8 cellular contexts compared by ENCODE assay signal in the genomic region with DNA sequence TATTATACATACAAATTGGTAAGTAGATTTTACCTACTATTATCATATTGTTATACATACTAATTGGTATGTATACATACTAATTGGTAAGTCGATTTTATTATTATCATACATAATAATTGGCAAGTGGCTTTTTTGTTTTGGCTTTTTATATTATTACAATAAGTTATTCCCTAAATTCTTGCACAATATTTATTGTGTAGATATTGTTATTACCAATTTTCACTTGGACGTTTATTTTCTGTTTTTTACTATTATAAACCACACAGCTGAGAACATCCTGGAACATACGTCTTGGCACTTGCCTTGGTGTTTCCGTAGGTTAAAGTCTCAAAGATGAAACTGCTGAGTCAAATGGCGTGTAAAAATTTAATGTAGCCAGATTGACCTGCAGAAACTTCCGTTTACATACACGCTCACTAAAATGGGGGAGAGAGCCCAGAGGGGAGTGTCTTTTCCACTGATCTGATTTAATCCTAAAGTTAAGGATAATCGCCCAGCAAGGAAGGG. TPM values are rescaled to one million over a fixed set of nuclear protein-coding genes. Genes with fewer than 3 reads are reported as not detected.
DNase-seq lines count a peak whose midpoint lies in the region; ATAC-seq, FAIRE-seq and TF ChIP-seq lines count a peak whose summit lies in the region.

No MANE protein-coding gene starts in this region.

- peak overlapping the region; percentile 89 to 99 (median 91) for H3K4me3 Mint-ChIP-seq in CD4-positive, alpha-beta memory T cell
- H3K4me3 Mint-ChIP-seq in GM23338 = peak overlapping the region; percentile 94

- peaks cover 4% of the 10 kb centered on the region for H3K79me1 ChIP-seq in trophoblast cell (ENCODE audit: low read length)

- H3K14ac ChIP-seq in trophoblast cell (ENCODE audit: low read length) = no peak overlapping the region

- TF ChIP-seq CTCF in GM23338 (conservative IDR thresholded peaks at IDR 0.05; ENCODE audit: low read depth in 2 of 2) (no peak), endothelial cell of umbilical vein (IDR thresholded peaks at IDR 0.05; ENCODE audit: extremely low read depth in 1 of 2, insufficient read depth in 1 of 2, low read depth in 1 of 2, low read length in 2 of 2) (no peak)

- H3K27ac Mint-ChIP-seq in CD4-positive, alpha-beta memory T cell = peak overlapping the region; percentile 95 to 100 (median 97)
- H3K27ac Mint-ChIP-seq in GM23338 = peak overlapping the region; percentile 97

- POLR2A ChIA-PET in CD4-positive, alpha-beta memory T cell (lab: Charles Lee; ENCODE audit: partially characterized antibody) = interaction anchor here (0.6 to 8.3 kb wide), 14 partner anchors 10 to 1318 kb away, joined by 3 to 169 read pairs (median 6); a partner anchor contains a TSS
- POLR2A ChIA-PET in endothelial cell of umbilical vein (lab: Charles Lee) = interaction anchor here (1.1 kb wide), 1 partner anchor 21 kb away, joined by 3 read pairs; no protein-coding TSS in a partner anchor

- H3K4ac ChIP-seq in trophoblast cell (ENCODE audit: low read depth, low read length) = no peak overlapping the region

- H3K27me3 ChIP-seq in CD4-positive, alpha-beta memory T cell (ENCODE audit: insufficient read depth, low read length) = no peaks in the 10 kb centered on the region
- H3K27me3 ChIP-seq in GM23338 (ENCODE audit: insufficient read depth) (no peaks in the 10 kb centered on the region), endothelial cell of umbilical vein (ENCODE audit: control insufficient read depth in 2 of 2, insufficient read depth in 2 of 2, low read length in 2 of 2) (no peaks in the 10 kb centered on the region), trophoblast cell (ENCODE audit: insufficient read depth, low read length) (no peaks in the 10 kb centered on the region)

- H2BK120ac ChIP-seq in trophoblast cell (ENCODE audit: insufficient read depth, low read length, poor library complexity) = peak overlapping the region; percentile 17

- DNase-seq in CD4-positive, alpha-beta memory T cell = no peak
- no peak for DNase-seq in GM23338 (ENCODE audit: low spot score)
- DNase-seq in RCC 7860 (ENCODE audit: low spot score) = no peak
- DNase-seq in endothelial cell of umbilical vein (ENCODE audit: low read depth, low spot score) = no peak
- no peak for DNase-seq in trophoblast cell

- no peak for TF ChIP-seq POLR2A in endothelial cell of umbilical vein (IDR thresholded peaks at IDR 0.05; ENCODE audit: low read depth, low read length)
- no peak for TF ChIP-seq POLR2A in GM18505 (IDR thresholded peaks at IDR 0.05; ENCODE audit: borderline replicate concordance, extremely low read depth, insufficient read depth, insufficient read length)

- no peak overlapping the region for H3K23ac ChIP-seq in trophoblast cell (ENCODE audit: low read length)

- no peaks in the 10 kb centered on the region for H3K9me2 ChIP-seq in GM23338 (ENCODE audit: insufficient read depth)

- peak overlapping the region; percentile 76 for H4K8ac ChIP-seq in trophoblast cell (ENCODE audit: low read depth, low read length)

- H2AFZ ChIP-seq in GM23338 (peak overlapping the region; percentile 98), endothelial cell of umbilical vein (ENCODE audit: low read depth, low read length) (peak overlapping the region; percentile 78), trophoblast cell (ENCODE audit: insufficient read depth, low read length, poor library complexity) (peak overlapping the region; percentile 91)

- H4K20me1 ChIP-seq in GM23338 (replicated peaks; ENCODE audit: insufficient read depth) = no peaks in the 10 kb centered on the region
- no peaks in the 10 kb centered on the region for H4K20me1 ChIP-seq in endothelial cell of umbilical vein (replicated peaks; ENCODE audit: control insufficient read depth, extremely low read depth, insufficient read depth, low read length)

- H3K4me1 Mint-ChIP-seq in CD4-positive, alpha-beta memory T cell = peaks cover 10 to 45% (median 20%) of the 10 kb centered on the region in 4 donors
- peaks cover 12% of the 10 kb centered on the region; the same call in 2 of the 3 replicates for H3K4me1 Mint-ChIP-seq in GM23338

- CTCF ChIA-PET in CD4-positive, alpha-beta memory T cell (lab: Charles Lee; ENCODE audit: partially characterized antibody) = interaction anchor here (0.9 to 5.5 kb wide), 9 partner anchors 9 to 299 kb away, joined by 3 to 120 read pairs (median 15); a partner anchor contains a TSS
- CTCF ChIA-PET in endothelial cell of umbilical vein (lab: Charles Lee) = interaction anchor here (1.0 to 15.9 kb wide), 14 partner anchors 9 to 247 kb away, joined by 3 to 212 read pairs (median 6); a partner anchor contains a TSS

- H3K4me1 ChIP-seq in CD4-positive, alpha-beta memory T cell (ENCODE audit: insufficient read depth, low read length) = peaks cover 15% of the 10 kb centered on the region
- H3K4me1 ChIP-seq in GM23338 (ENCODE audit: insufficient read depth) = peaks cover 9% of the 10 kb centered on the region; the same call in 1 of the 2 replicates
- peaks cover 8% of the 10 kb centered on the region for H3K4me1 ChIP-seq in endothelial cell of umbilical vein (ENCODE audit: control insufficient read depth, extremely low read depth, insufficient read depth, low read length)
- H3K4me1 ChIP-seq in trophoblast cell (ENCODE audit: control insufficient read depth in 1 of 2, insufficient read depth in 2 of 2, low read length in 2 of 2) = peaks cover 2 to 3% of the 10 kb centered on the region in 2 experiments

- peak overlapping the region; percentile 48 to 65 for H3K4me3 ChIP-seq in CD4-positive, alpha-beta memory T cell (ENCODE audit: low read length in 2 of 2)
- H3K4me3 ChIP-seq in GM23338 (peak overlapping the region; percentile 94), endothelial cell of umbilical vein (replicated peaks in 1 of 3; ENCODE audit: insufficient read depth in 1 of 3, low read depth in 1 of 3, low read length in 3 of 3) (peak overlapping the region; percentile 51 to 67 (median 62)), trophoblast cell (ENCODE audit: low read depth, low read length) (peak overlapping the region; percentile 90)

- H2BK5ac ChIP-seq in trophoblast cell (ENCODE audit: low read depth, low read length, poor library complexity) = no peak overlapping the region

- no peaks in the 10 kb centered on the region for H3K9me1 ChIP-seq in endothelial cell of umbilical vein (replicated peaks; ENCODE audit: control insufficient read depth, extremely low read depth, insufficient read depth, low read length)

- H3K9ac ChIP-seq in endothelial cell of umbilical vein (replicated peaks; ENCODE audit: extremely low read depth, insufficient read depth, low read length) = peak overlapping the region; percentile 81
- no peak overlapping the region for H3K9ac ChIP-seq in trophoblast cell (ENCODE audit: low read length)

- peaks cover 0 to 14% of the 10 kb centered on the region in 2 donors for H3K36me3 Mint-ChIP-seq in CD4-positive, alpha-beta memory T cell
- peaks cover 5% of the 10 kb centered on the region; the same call in 2 of the 3 replicates for H3K36me3 Mint-ChIP-seq in GM23338 (ENCODE audit: low read depth)

- intact Hi-C loops in CD4-positive, alpha-beta memory T cell (cut with micrococcal nuclease) = loop anchor here (5.0 kb wide), 2 partner anchors 299 to 1144 kb away; a partner anchor contains a TSS
- intact Hi-C loops in endothelial cell of umbilical vein (cut with micrococcal nuclease) = no loop called here

- H4K91ac ChIP-seq in trophoblast cell (ENCODE audit: low read depth, low read length) = no peak overlapping the region

- H3K18ac ChIP-seq in trophoblast cell (ENCODE audit: low read length) = no peak overlapping the region

- H3K27me3 Mint-ChIP-seq in CD4-positive, alpha-beta memory T cell = peaks cover 0 to 6% of the 10 kb centered on the region in 2 donors
- peaks cover 29% of the 10 kb centered on the region for H3K27me3 Mint-ChIP-seq in GM23338 (ENCODE audit: insufficient read depth, low read depth, poor library complexity)

- BruUV-seq in endothelial cell of umbilical vein (replicated peaks; lab: Mats Ljungman, UMichigan) = no TSS peak

- H4K12ac ChIP-seq in trophoblast cell (ENCODE audit: low read depth, low read length) = no peak overlapping the region

- no peaks in the 10 kb centered on the region for H3K36me3 ChIP-seq in CD4-positive, alpha-beta memory T cell (ENCODE audit: insufficient read depth, low read length)
- H3K36me3 ChIP-seq in GM23338 (ENCODE audit: insufficient read depth) = no peaks in the 10 kb centered on the region
- H3K36me3 ChIP-seq in endothelial cell of umbilical vein (ENCODE audit: control insufficient read depth in 2 of 2, extremely low read depth in 1 of 2, insufficient read depth in 2 of 2, low read length in 2 of 2) = no peaks in the 10 kb centered on the region
- H3K36me3 ChIP-seq in trophoblast cell (ENCODE audit: control insufficient read depth in 1 of 2, insufficient read depth in 2 of 2, low read length in 2 of 2) = no peaks in the 10 kb centered on the region

- peak overlapping the region; percentile 86 for H3K27ac ChIP-seq in CD4-positive, alpha-beta memory T cell (ENCODE audit: low read depth, low read length)
- H3K27ac ChIP-seq in GM23338 (ENCODE audit: low read depth) (peak overlapping the region; percentile 91), endothelial cell of umbilical vein (ENCODE audit: insufficient read depth, low read depth, low read length) (peak overlapping the region; percentile 62), trophoblast cell (ENCODE audit: low read depth, low read length) (no peak overlapping the region)

- no peak overlapping the region for H2AK5ac ChIP-seq in trophoblast cell (ENCODE audit: low read length)

- peak; percentile 20 for FAIRE-seq in RCC 7860 (lab: Jason Lieb, UNC)
- no peak for FAIRE-seq in endothelial cell of umbilical vein (lab: Jason Lieb, UNC)

- dilution Hi-C loops in endothelial cell of umbilical vein (cut with MboI; ENCODE audit: extremely low pct_ligation_motif_present, low sequenced_read_pairs) = no loop called here

- H3K9me3 Mint-ChIP-seq in CD4-positive, alpha-beta memory T cell = peaks cover 0 to 13% (median 0%) of the 10 kb centered on the region in 8 donors
- H3K9me3 Mint-ChIP-seq in GM23338 = peaks cover 11% of the 10 kb centered on the region

- H3K4me2 ChIP-seq in GM23338 (peak overlapping the region; percentile 88), endothelial cell of umbilical vein (ENCODE audit: insufficient read depth, low read length) (peak overlapping the region; percentile 65), trophoblast cell (ENCODE audit: low read length) (peak overlapping the region; percentile 72)

- no CpG with 5 or more reads among the region's 8 CpGs for WGBS in trophoblast cell (ENCODE audit: extremely low coverage, insufficient coverage, insufficient read length)

- H3K9me3 ChIP-seq in CD4-positive, alpha-beta memory T cell (ENCODE audit: control insufficient read depth in 1 of 2, low read length in 2 of 2) = no peaks in the 10 kb centered on the region
- H3K9me3 ChIP-seq in endothelial cell of umbilical vein (replicated peaks; ENCODE audit: control insufficient read depth, insufficient read depth, low read length) (no peaks in the 10 kb centered on the region), trophoblast cell (ENCODE audit: insufficient read depth, low read depth, low read length) (no peaks in the 10 kb centered on the region)

- H3K79me2 ChIP-seq in GM23338 (replicated peaks; ENCODE audit: insufficient read depth) (no peaks in the 10 kb centered on the region), endothelial cell of umbilical vein (ENCODE audit: control insufficient read depth, insufficient read depth, low read length) (no peaks in the 10 kb centered on the region), trophoblast cell (ENCODE audit: control insufficient read depth, insufficient read depth, low read length, poor library complexity) (peaks cover 2% of the 10 kb centered on the region)

- ATAC-seq in GM23338 (no peak), HG03045 (IDR thresholded peaks at IDR 0.05; ENCODE audit: unreplicated experiment) (no peak), GM21786 (IDR thresholded peaks at IDR 0.05; ENCODE audit: unreplicated experiment) (no peak), GM18505 (IDR thresholded peaks at IDR 0.05; ENCODE audit: unreplicated experiment) (no peak)

- H2BK12ac ChIP-seq in trophoblast cell (ENCODE audit: low read length) = no peak overlapping the region

- peaks cover 5% of the 10 kb centered on the region; the same call in 1 of the 2 replicates for H3F3A ChIP-seq in GM23338 (replicated peaks; ENCODE audit: low read depth)

RNA-seq across cellular contexts. Expression of a gene that starts 18.9 kb away (rescaled TPM):
- total RNA-seq in CD4-positive, alpha-beta memory T cell = 1 to 10 TPM; 2.9 to 3.3 TPM
- polyA plus RNA-seq in CD4-positive, alpha-beta memory T cell = 1 to 10 TPM; 6.9 to 8.2 TPM
- 0.42 TPM in 1 of 2 replicates, not detected in the other for total RNA-seq in GM23338 (2014; rRNA removed; shearing (Covaris generic))
- 0.56 and 1.5 TPM in 2 replicates for polyA plus RNA-seq in GM23338 (2016; fragmentation: Nextera tagmentation; extraction: Ambion mirVana)
- total RNA-seq in endothelial cell of umbilical vein = 3.7 and 3.8 TPM in 2 replicates
- polyA plus RNA-seq in endothelial cell of umbilical vein = 2.1 and 2.8 TPM in 2 replicates
- polyA plus RNA-seq in endothelial cell of umbilical vein (2011; cell fraction: cytosol; rRNA removed) = 5.1 and 5.6 TPM in 2 replicates
- polyA plus RNA-seq in endothelial cell of umbilical vein (2011; cell fraction: nucleus; rRNA removed) = 2.5 and 3.4 TPM in 2 replicates
- 5.7 and 9.7 TPM in 2 replicates for polyA plus RNA-seq in endothelial cell of umbilical vein (2012)
- polyA minus RNA-seq in endothelial cell of umbilical vein = 2.3 and 3.9 TPM in 2 replicates
- not detected for polyA minus RNA-seq in endothelial cell of umbilical vein (2011; cell fraction: cytosol; rRNA and poly(A)+ RNA removed)
- polyA minus RNA-seq in endothelial cell of umbilical vein (2011; cell fraction: nucleus; rRNA and poly(A)+ RNA removed) = 1.5 TPM in 1 of 2 replicates, not detected in the other
- polyA plus RNA-seq in trophoblast cell (2013) = 0.23 and 0.24 TPM in 2 replicates

RNA-seq across cellular contexts. Expression of a gene that starts 19.0 kb away (rescaled TPM):
- 10 to 100 TPM in 1 of 2 experiments, 1 to 10 TPM in 1; 9.5 to 11.5 TPM for total RNA-seq in CD4-positive, alpha-beta memory T cell
- polyA plus RNA-seq in CD4-positive, alpha-beta memory T cell = 10 to 100 TPM; 14.3 to 24.5 TPM
- total RNA-seq in GM23338 (2014; rRNA removed; shearing (Covaris generic)) = 1.2 and 3.0 TPM in 2 replicates
- polyA plus RNA-seq in GM23338 (2016; fragmentation: Nextera tagmentation; extraction: Ambion mirVana) (1.8 and 2.4 TPM in 2 replicates), endothelial cell of umbilical vein (35.0 and 35.5 TPM in 2 replicates)
- 35.2 and 35.7 TPM in 2 replicates for total RNA-seq in endothelial cell of umbilical vein
- 29.6 and 31.8 TPM in 2 replicates for polyA plus RNA-seq in endothelial cell of umbilical vein (2011; cell fraction: cytosol; rRNA removed)
- polyA plus RNA-seq in endothelial cell of umbilical vein (2011; cell fraction: nucleus; rRNA removed) = 19.4 and 20.7 TPM in 2 replicates
- 30.9 and 37.1 TPM in 2 replicates for polyA plus RNA-seq in endothelial cell of umbilical vein (2012)
- 17.2 and 21.9 TPM in 2 replicates for polyA minus RNA-seq in endothelial cell of umbilical vein
- polyA minus RNA-seq in endothelial cell of umbilical vein (2011; cell fraction: cytosol; rRNA and poly(A)+ RNA removed) = not detected
- polyA minus RNA-seq in endothelial cell of umbilical vein (2011; cell fraction: nucleus; rRNA and poly(A)+ RNA removed) = 14.9 and 22.8 TPM in 2 replicates
- 0.15 and 0.21 TPM in 2 replicates for polyA plus RNA-seq in trophoblast cell (2013)

RNA-seq across cellular contexts. Expression of a gene that starts 39.1 kb away (rescaled TPM):
- not detected for total RNA-seq in CD4-positive, alpha-beta memory T cell
- under 1 TPM; 0.10 to 0.29 TPM for polyA plus RNA-seq in CD4-positive, alpha-beta memory T cell
- total RNA-seq in GM23338 (2014; rRNA removed; shearing (Covaris generic)) = 2.2 and 2.4 TPM in 2 replicates
- 0.38 and 0.71 TPM in 2 replicates for polyA plus RNA-seq in GM23338 (2016; fragmentation: Nextera tagmentation; extraction: Ambion mirVana)
- total RNA-seq in endothelial cell of umbilical vein = 0.18 TPM in 1 of 2 replicates, not detected in the other
- 0.19 and 0.23 TPM in 2 replicates for polyA plus RNA-seq in endothelial cell of umbilical vein
- polyA plus RNA-seq in endothelial cell of umbilical vein (2011; cell fraction: cytosol; rRNA removed) = 0.10 and 0.13 TPM in 2 replicates
- 0.14 TPM in 1 of 2 replicates, not detected in the other for polyA plus RNA-seq in endothelial cell of umbilical vein (2011; cell fraction: nucleus; rRNA removed)
- polyA plus RNA-seq in endothelial cell of umbilical vein (2012) = 0.40 TPM in 2 replicates
- polyA minus RNA-seq in endothelial cell of umbilical vein = not detected in 2 replicates
- polyA minus RNA-seq in endothelial cell of umbilical vein (2011; cell fraction: cytosol; rRNA and poly(A)+ RNA removed) = not detected
- polyA minus RNA-seq in endothelial cell of umbilical vein (2011; cell fraction: nucleus; rRNA and poly(A)+ RNA removed) = 0.34 TPM in 1 of 2 replicates, not detected in the other
- 86.2 and 88.4 TPM in 2 replicates for polyA plus RNA-seq in trophoblast cell (2013)

RNA-seq across cellular contexts. Expression of a gene that starts 58.9 kb away (rescaled TPM):
- total RNA-seq in CD4-positive, alpha-beta memory T cell = under 1 TPM; 0.06 TPM
- polyA plus RNA-seq in CD4-positive, alpha-beta memory T cell = not detected
- total RNA-seq in GM23338 (2014; rRNA removed; shearing (Covaris generic)) = not detected in 2 replicates
- not detected in 2 replicates for polyA plus RNA-seq in GM23338 (2016; fragmentation: Nextera tagmentation; extraction: Ambion mirVana)
- total RNA-seq in endothelial cell of umbilical vein = 0.11 and 0.14 TPM in 2 replicates
- not detected in 2 replicates for polyA plus RNA-seq in endothelial cell of umbilical vein
- not detected in 2 replicates for polyA plus RNA-seq in endothelial cell of umbilical vein (2011; cell fraction: cytosol; rRNA removed)
- not detected in 2 replicates for polyA plus RNA-seq in endothelial cell of umbilical vein (2011; cell fraction: nucleus; rRNA removed)
- polyA plus RNA-seq in endothelial cell of umbilical vein (2012) = 0.03 TPM in 1 of 2 replicates, not detected in the other
- polyA minus RNA-seq in endothelial cell of umbilical vein = not detected in 2 replicates
- not detected for polyA minus RNA-seq in endothelial cell of umbilical vein (2011; cell fraction: cytosol; rRNA and poly(A)+ RNA removed)
- 0.10 and 0.24 TPM in 2 replicates for polyA minus RNA-seq in endothelial cell of umbilical vein (2011; cell fraction: nucleus; rRNA and poly(A)+ RNA removed)
- 0.01 TPM in 1 of 2 replicates, not detected in the other for polyA plus RNA-seq in trophoblast cell (2013)
